In the genomic region with DNA sequence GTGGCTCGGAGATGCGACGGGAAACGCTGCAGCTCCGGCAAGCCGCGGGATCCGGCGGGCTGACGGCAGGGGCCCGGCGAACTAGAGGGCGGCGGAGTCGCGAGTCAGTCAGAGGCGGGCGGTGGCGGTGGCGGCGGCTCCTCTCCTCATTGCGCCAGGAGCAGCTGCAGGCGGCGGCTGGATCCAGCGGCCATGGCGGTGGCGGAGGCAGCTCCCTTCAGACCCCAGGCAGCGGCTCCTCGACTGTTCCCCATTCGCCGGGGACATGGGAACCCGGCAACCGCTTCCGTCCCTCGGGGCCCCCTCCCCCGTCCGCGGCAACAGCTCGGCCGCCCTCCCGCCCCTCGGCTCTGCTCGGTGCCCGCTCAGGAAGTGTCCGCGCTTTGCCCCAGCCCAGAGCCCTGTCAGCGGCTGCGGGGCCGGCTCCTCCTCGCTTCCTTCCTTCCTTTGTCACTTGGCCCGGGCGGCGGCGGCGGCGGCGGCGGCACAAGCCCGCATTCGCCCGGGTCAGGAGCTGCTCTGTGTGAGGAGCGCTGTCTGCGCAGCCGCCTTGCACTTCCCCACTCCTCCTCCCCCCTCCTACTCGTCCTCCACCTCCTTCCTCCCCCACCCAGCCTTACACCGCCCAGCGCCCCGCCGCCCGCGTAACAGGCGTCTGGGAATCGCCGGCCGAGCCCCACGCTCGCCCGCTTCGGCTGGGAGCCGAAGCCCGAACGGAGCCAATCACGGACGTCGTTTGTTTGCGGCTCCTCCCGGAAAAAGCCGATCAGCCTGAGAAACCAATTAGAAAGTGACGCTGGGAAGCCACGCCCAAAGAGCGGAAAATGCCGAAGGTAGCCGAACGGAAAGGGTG, we compare ENCODE assay signal across 8 cellular contexts. TPM values are rescaled to one million over a fixed set of nuclear protein-coding genes. Genes with fewer than 3 reads are reported as not detected.
A peak's percentile ranks its signal among the peaks of the same experiment; 100 is the strongest.
DNase-seq lines count a peak whose midpoint lies in the region; ATAC-seq, FAIRE-seq and TF ChIP-seq lines count a peak whose summit lies in the region.

GSK3B (minus strand) TSS at position 525 of the 853 bp plus-strand sequence. CDS start 1,013 bp downstream, outside the sequence.

- H3K4me2 ChIP-seq in keratinocyte (ENCODE audit: control insufficient read depth, extremely low read depth, insufficient read depth, low read depth, low read length), result peak within 1 kb of the TSS; percentile 93

- TF ChIP-seq CTCF in activated B cell treated with CpG ODN at 0.5 μM for 24 hours (IDR thresholded peaks at IDR 0.05) (no peak), keratinocyte (optimal IDR thresholded peaks at IDR 0.05 in 1 of 3, IDR thresholded peaks at IDR 0.05 in 1 of 3, conservative IDR thresholded peaks at IDR 0.05 in 1 of 3; ENCODE audit: extremely low read depth in 1 of 3, insufficient read depth in 2 of 3, low read length in 3 of 3) (no peak)

- H3K9me3 ChIP-seq in keratinocyte (ENCODE audit: control insufficient read depth, low read depth, low read length), result no peaks in the 10 kb centered on the region

- intact Hi-C loops in activated B cell treated with CpG ODN at 0.5 μM for 24 hours (cut with micrococcal nuclease), result loop anchor here (1.0 to 10.0 kb wide), 13 partner anchors 35 to 1453 kb away; partner anchors contain the start of genes ARHGAP31, B4GALT4, GTF2E1 and LRRC58

- H3K4me1 Mint-ChIP-seq in activated B cell treated with CpG ODN at 0.5 μM for 24 hours, result peaks cover 14% of the 10 kb centered on the region
- peaks cover 29% of the 10 kb centered on the region for H3K4me1 Mint-ChIP-seq in central memory CD8-positive, alpha-beta T cell

- dilution Hi-C loops in keratinocyte (cut with MboI; ENCODE audit: extremely low pct_ligation_motif_present, low sequenced_read_pairs), result no loop called here

- no peaks in the 10 kb centered on the region for H3K27me3 ChIP-seq in keratinocyte (ENCODE audit: control insufficient read depth, extremely low read depth, insufficient read depth, low read length)

- peaks cover 20% of the 10 kb centered on the region for H3K36me3 Mint-ChIP-seq in activated B cell treated with CpG ODN at 0.5 μM for 24 hours (ENCODE audit: low read depth)
- H3K36me3 Mint-ChIP-seq in central memory CD8-positive, alpha-beta T cell (ENCODE audit: insufficient read depth), result peaks cover 25% of the 10 kb centered on the region

- H3K9me3 Mint-ChIP-seq in activated B cell treated with CpG ODN at 0.5 μM for 24 hours, result no peaks in the 10 kb centered on the region
- no peaks in the 10 kb centered on the region for H3K9me3 Mint-ChIP-seq in central memory CD8-positive, alpha-beta T cell

- no peak for FAIRE-seq in keratinocyte (lab: Jason Lieb, UNC)

- peak within 1 kb of the TSS; percentile 99 for H3K27ac ChIP-seq in keratinocyte (ENCODE audit: control insufficient read depth, insufficient read depth, low read length)

- no peaks in the 10 kb centered on the region for H3K9me1 ChIP-seq in keratinocyte (ENCODE audit: control insufficient read depth, extremely low read depth, insufficient read depth, low read length)

- POLR2A ChIA-PET in activated B cell treated with CpG ODN at 0.5 μM for 24 hours (lab: Charles Lee), result interaction anchor here (0.6 to 3.7 kb wide), 25 partner anchors 10 to 773 kb away, joined by 3 to 45 read pairs (median 4); partner anchors contain the start of genes CD80, LRRC58, NDUFB4 and POGLUT1

- no peak within 1 kb of the TSS for H3K4me3 Mint-ChIP-seq in activated B cell treated with CpG ODN at 0.5 μM for 24 hours
- H3K4me3 Mint-ChIP-seq in central memory CD8-positive, alpha-beta T cell, result no peak within 1 kb of the TSS

- CTCF ChIA-PET in activated B cell treated with CpG ODN at 0.5 μM for 24 hours (lab: Charles Lee), result interaction anchor here (1.0 kb wide), 1 partner anchor 8 kb away, joined by 3 read pairs; no protein-coding TSS in a partner anchor

- H3K4me1 ChIP-seq in keratinocyte (ENCODE audit: control insufficient read depth, extremely low read depth, insufficient read depth, low read length), result peaks cover 32% of the 10 kb centered on the region

- H3K4me3 ChIP-seq in keratinocyte (ENCODE audit: control insufficient read depth in 2 of 3, extremely low read depth in 1 of 3, insufficient read depth in 2 of 3, low read depth in 1 of 3, low read length in 3 of 3), result peak within 1 kb of the TSS; percentile 95 to 99 (median 97)

- peaks cover 66% of the 10 kb centered on the region for H3K79me2 ChIP-seq in keratinocyte (ENCODE audit: control insufficient read depth, insufficient read depth, low read length)

- H4K20me1 ChIP-seq in keratinocyte (ENCODE audit: control insufficient read depth, extremely low read depth, insufficient read depth, low read length), result peaks cover 7% of the 10 kb centered on the region

- H3K27me3 Mint-ChIP-seq in activated B cell treated with CpG ODN at 0.5 μM for 24 hours, result no peaks in the 10 kb centered on the region
- H3K27me3 Mint-ChIP-seq in central memory CD8-positive, alpha-beta T cell, result no peaks in the 10 kb centered on the region

- ATAC-seq in GM18502 (IDR thresholded peaks at IDR 0.05; ENCODE audit: poor library complexity, unreplicated experiment), result peak; percentile 36
- peak; percentile 1 for ATAC-seq in HG02678 (IDR thresholded peaks at IDR 0.05; ENCODE audit: unreplicated experiment)
- peak; percentile 60 for ATAC-seq in activated B cell treated with CpG ODN at 0.5 μM for 24 hours (ENCODE audit: low read depth)
- peak; percentile 62 for ATAC-seq in central memory CD8-positive, alpha-beta T cell (replicated peaks; ENCODE audit: extremely low read depth, poor library complexity, severe bottlenecking)

- H3K36me3 ChIP-seq in keratinocyte (ENCODE audit: control insufficient read depth in 2 of 2, extremely low read depth in 1 of 2, insufficient read depth in 2 of 2, low read length in 2 of 2), result no peaks in the 10 kb centered on the region

- H2AFZ ChIP-seq in keratinocyte (ENCODE audit: control insufficient read depth, low read length), result peak within 1 kb of the TSS; percentile 33

- H3K9ac ChIP-seq in keratinocyte (ENCODE audit: control insufficient read depth, extremely low read depth, insufficient read depth, low read length), result peak within 1 kb of the TSS; percentile 100

- DNase-seq in NCI-H146 treated with DMSO at 0.1 percent for 48 hours (lab: John Stamatoyannopoulos, UW; ENCODE audit: unreplicated experiment) (peak; percentile 66), activated B cell treated with CpG ODN at 0.5 μM for 24 hours (peak; percentile 98), keratinocyte (ENCODE audit: low read depth, low spot score) (no peak), HCEC 1CT (no peak)
- DNase-seq in central memory CD8-positive, alpha-beta T cell (ENCODE audit: low spot score in 2 of 2), result peak; percentile 100
- DNase-seq in stimulated activated CD4-positive, alpha-beta T cell treated with anti-CD3 and anti-CD28 coated beads, Interleukin-1b, Interleukin-23, amount 100 ng/mL, for 4 hours (ENCODE audit: low read depth in 2 of 2), result peak; percentile 96 to 97

- no peak within 1 kb of the TSS for H3K27ac Mint-ChIP-seq in activated B cell treated with CpG ODN at 0.5 μM for 24 hours
- no peak within 1 kb of the TSS for H3K27ac Mint-ChIP-seq in central memory CD8-positive, alpha-beta T cell (ENCODE audit: low read depth)

RNA-seq across cellular contexts. Expression of gene GSK3B, which starts in this region (rescaled TPM):
- total RNA-seq in activated B cell treated with CpG ODN at 0.5 μM for 24 hours, result 30.8 and 35.4 TPM in 2 replicates
- polyA plus RNA-seq in keratinocyte, result 62.0 to 73.3 TPM (median 68.5 TPM) in 3 replicates
- 10.7 TPM for polyA plus RNA-seq in keratinocyte (2011; ENCODE audit: low read depth)
- 44.5 and 70.9 TPM in 2 replicates for polyA plus RNA-seq in keratinocyte (2011; cell fraction: cytosol; rRNA removed)
- 52.7 and 60.1 TPM in 2 replicates for polyA plus RNA-seq in keratinocyte (2011; cell fraction: nucleus; rRNA removed)
- 33.2 and 50.8 TPM in 2 replicates for polyA plus RNA-seq in keratinocyte (2012; ENCODE audit: low replicate concordance)
- polyA minus RNA-seq in keratinocyte, result 122 to 165 TPM (median 142 TPM) in 3 replicates
- 90.7 TPM for polyA minus RNA-seq in keratinocyte (2011; cell fraction: cytosol; rRNA and poly(A)+ RNA removed)
- 97.9 and 213 TPM in 2 replicates for polyA minus RNA-seq in keratinocyte (2011; cell fraction: nucleus; rRNA and poly(A)+ RNA removed)

Comparison
In these comparisons a context has a peak if more than half of its experiments do, and no peak if none do; other contexts are left out.
1. ATAC-seq: peak in every context shown above with its lines; median percentile 62 in central memory CD8-positive, alpha-beta T cell; 60 in activated B cell treated with CpG ODN at 0.5 μM for 24 hours; 36 in GM18502; 1 in HG02678.
2. DNase-seq: peak in NCI-H146 treated with DMSO at 0.1 percent for 48 hours (single experiment), activated B cell treated with CpG ODN at 0.5 μM for 24 hours (single experiment), central memory CD8-positive, alpha-beta T cell (2 of 2) and stimulated activated CD4-positive, alpha-beta T cell treated with anti-CD3 and anti-CD28 coated beads, Interleukin-1b, Interleukin-23, amount 100 ng/mL, for 4 hours (2 of 2); none in keratinocyte (single experiment) and HCEC 1CT (single experiment).